15 cellular contexts compared by ENCODE assay signal in genomic region chr2:157476915-157477709, GRCh38. TPM values are rescaled to one million over a fixed set of nuclear protein-coding genes. Genes with fewer than 3 reads are reported as not detected.
A peak's percentile ranks its signal among the peaks of the same experiment; 100 is the strongest.
DNase-seq lines count a peak whose midpoint lies in the region; ATAC-seq and TF ChIP-seq lines count a peak whose summit lies in the region.
"Had no signal": no experiment of that assay in that cellular context is flagged by ENCODE, and none has a peak within 500 bp of the region (broad histone marks: within the 10 kb centered on the region; RNA-seq: fewer than 3 reads in every experiment).

No MANE protein-coding gene starts in this region.

- H3K4me1 ChIP-seq in OCI-LY7 (ENCODE audit: insufficient read depth, low read length, poor library complexity, severe bottlenecking) (peaks cover 53% of the 10 kb centered on the region), skeletal muscle satellite cell (ENCODE audit: control insufficient read depth, insufficient read depth, low read length) (peaks cover 25% of the 10 kb centered on the region)

- intact Hi-C loops in OCI-LY7 (cut with micrococcal nuclease; ENCODE audit: unreplicated experiment): no loop called here

- H3K9me3 ChIP-seq in OCI-LY7 (ENCODE audit: low read length): no peaks in the 10 kb centered on the region
- H3K9me3 ChIP-seq in skeletal muscle satellite cell (replicated peaks; ENCODE audit: low read length): no peaks in the 10 kb centered on the region
- H3K9me3 ChIP-seq: lower lobe of right lung, neutrophil, spleen had no signal

- peak; percentile 63 for ATAC-seq in activated CD8-positive, alpha-beta memory T cell treated with anti-CD3 and anti-CD28 coated beads, Interleukin-2, amount 10 ng/mL, durations not matched to agents 7 days and 5 days
- ATAC-seq: lower lobe of right lung had no signal

- peak overlapping the region; percentile 54 for H3K4me3 Mint-ChIP-seq in activated CD8-positive, alpha-beta memory T cell treated with anti-CD3 and anti-CD28 coated beads, Interleukin-2, amount 10 ng/mL, durations not matched to agents 7 days and 5 days

- BruUV-seq in OCI-LY7 (replicated peaks; lab: Mats Ljungman, UMichigan): no TSS peak

- peak overlapping the region; percentile 92 for H3K27ac Mint-ChIP-seq in activated CD8-positive, alpha-beta memory T cell treated with anti-CD3 and anti-CD28 coated beads, Interleukin-2, amount 10 ng/mL, durations not matched to agents 7 days and 5 days

- no peaks in the 10 kb centered on the region for H3K27me3 Mint-ChIP-seq in activated CD8-positive, alpha-beta memory T cell treated with anti-CD3 and anti-CD28 coated beads, Interleukin-2, amount 10 ng/mL, durations not matched to agents 7 days and 5 days

- no peak for TF ChIP-seq CTCF in OCI-LY7 (conservative IDR thresholded peaks at IDR 0.05; ENCODE audit: low read length)

- H3K79me2 ChIP-seq in OCI-LY7 (ENCODE audit: insufficient read depth, low read depth, low read length): no peaks in the 10 kb centered on the region

- no peaks in the 10 kb centered on the region for H4K20me1 ChIP-seq in OCI-LY7 (ENCODE audit: insufficient read depth, low read length)

- POLR2A ChIA-PET in OCI-LY7 (lab: Charles Lee): interaction anchor here (1.0 kb wide), 2 partner anchors 34 to 38 kb away, joined by 3 read pairs; no protein-coding TSS in a partner anchor

- peaks cover 30% of the 10 kb centered on the region for H3K36me3 Mint-ChIP-seq in activated CD8-positive, alpha-beta memory T cell treated with anti-CD3 and anti-CD28 coated beads, Interleukin-2, amount 10 ng/mL, durations not matched to agents 7 days and 5 days

- CTCF ChIA-PET in activated CD8-positive, alpha-beta memory T cell treated with anti-CD3 and anti-CD28 coated beads, Interleukin-2, amount 10 ng/mL, durations not matched to agents 7 days and 5 days (lab: Charles Lee): interaction anchor here (0.7 to 1.5 kb wide), 10 partner anchors 15 to 421 kb away, joined by 3 to 6 read pairs (median 3); partner anchors contain the start of gene CYTIP
- CTCF ChIA-PET in OCI-LY7 (lab: Charles Lee; ENCODE audit: unreplicated experiment): interaction anchor here (1.5 kb wide), 1 partner anchor 12 kb away, joined by 3 read pairs; no protein-coding TSS in a partner anchor

- H3K4me2 ChIP-seq in OCI-LY7 (ENCODE audit: low read length) (no peak overlapping the region), skeletal muscle satellite cell (ENCODE audit: low read length) (peak overlapping the region; percentile 5)

- no peak for DNase-seq in activated CD8-positive, alpha-beta memory T cell treated with anti-CD3 and anti-CD28 coated beads, Interleukin-2, amount 10 ng/mL, durations not matched to agents 7 days and 5 days
- no peak for DNase-seq in activated CD8-positive, alpha-beta memory T cell treated with anti-CD3 and anti-CD28 coated beads for 24 hours
- DNase-seq in OCI-LY7 (ENCODE audit: low spot score): no peak
- DNase-seq in brain pericyte (ENCODE audit: low read depth, low spot score): peak; percentile 34
- DNase-seq in DMS153 treated with DMSO at 0.1 percent for 48 hours (lab: John Stamatoyannopoulos, UW; ENCODE audit: unreplicated experiment): no peak
- DNase-seq in NCI-H2029 (lab: John Stamatoyannopoulos, UW): no peak
- no peak for DNase-seq in NCI-H187 (lab: John Stamatoyannopoulos, UW)
- DNase-seq: ACHN, DMS53, hypothalamus, lower lobe of right lung, NCI-H2107, spleen had no signal

- no peaks in the 10 kb centered on the region for H3K36me3 ChIP-seq in OCI-LY7 (ENCODE audit: insufficient read depth, low read length)
- H3K36me3 ChIP-seq in skeletal muscle satellite cell (ENCODE audit: insufficient read depth, low read length): no peaks in the 10 kb centered on the region
- H3K36me3 ChIP-seq: lower lobe of right lung, neutrophil, spleen had no signal

- H3K4me1 Mint-ChIP-seq in activated CD8-positive, alpha-beta memory T cell treated with anti-CD3 and anti-CD28 coated beads, Interleukin-2, amount 10 ng/mL, durations not matched to agents 7 days and 5 days: peaks cover 90% of the 10 kb centered on the region

- H2AFZ ChIP-seq in OCI-LY7 (ENCODE audit: low read length): peak overlapping the region; percentile 41; the same call in 1 of the 2 replicates

- H3K27ac ChIP-seq in OCI-LY7 (ENCODE audit: low read depth, low read length, poor library complexity, severe bottlenecking): no peak overlapping the region
- H3K27ac ChIP-seq: lower lobe of right lung, neutrophil, spleen had no signal

- H3K9me3 Mint-ChIP-seq in activated CD8-positive, alpha-beta memory T cell treated with anti-CD3 and anti-CD28 coated beads, Interleukin-2, amount 10 ng/mL, durations not matched to agents 7 days and 5 days (ENCODE audit: low read depth): no peaks in the 10 kb centered on the region

- no peaks in the 10 kb centered on the region for H3K9me2 ChIP-seq in OCI-LY7 (ENCODE audit: insufficient read depth, low read length)

- H3K4me3 ChIP-seq in OCI-LY7 (ENCODE audit: low read depth, low read length, poor library complexity, severe bottlenecking): no peak overlapping the region
- H3K4me3 ChIP-seq in skeletal muscle satellite cell (ENCODE audit: low read length): no peak overlapping the region
- H3K4me3 ChIP-seq: lower lobe of right lung, spleen had no signal

- no peaks in the 10 kb centered on the region for H3K27me3 ChIP-seq in skeletal muscle satellite cell (ENCODE audit: control insufficient read depth, insufficient read depth, low read length)
- H3K27me3 ChIP-seq: neutrophil, spleen had no signal

- H3K9ac ChIP-seq in skeletal muscle satellite cell (ENCODE audit: low read depth, low read length): no peak overlapping the region

RNA-seq across cellular contexts. Expression of gene CYTIP, which starts 33.2 kb away (rescaled TPM):
- 100 to 1,000 TPM; 231 to 343 TPM for total RNA-seq in activated CD8-positive, alpha-beta memory T cell treated with anti-CD3 and anti-CD28 coated beads, Interleukin-2, amount 10 ng/mL, durations not matched to agents 7 days and 5 days
- total RNA-seq in OCI-LY7 (2014; rRNA removed; shearing (Covaris generic)): 49.2 and 53.0 TPM in 2 replicates
- 60.3 and 64.0 TPM in 2 replicates for total RNA-seq in OCI-LY7 (2022)
- total RNA-seq in skeletal muscle satellite cell (2012; rRNA removed): 0.87 TPM in 1 of 2 replicates, not detected in the other
